In genomic region chr4:76657443-76657842, GRCh38 we compare ENCODE assay signal across 2 cellular contexts.
TF ChIP-seq lines count a peak whose summit lies in the region.

No MANE protein-coding gene starts in this region.

TF ChIP-seq in H1, 55 proteins besides CTCF, POLR2A, EP300 and RAD21:
- TF ChIP-seq E2F6 (IDR thresholded peaks at IDR 0.05) (no peak), FOSL1 (IDR thresholded peaks at IDR 0.05; ENCODE audit: insufficient read depth, low read depth, low read length) (no peak), JUND (IDR thresholded peaks at IDR 0.05; ENCODE audit: low read length) (no peak), POLR2AphosphoS5 (IDR thresholded peaks at IDR 0.05; ENCODE audit: low read depth, low read length) (no peak), TBP (IDR thresholded peaks at IDR 0.05; ENCODE audit: low read depth, low read length) (no peak), NRF1 (IDR thresholded peaks at IDR 0.05; ENCODE audit: low read depth, low read length) (no peak), TEAD4 (IDR thresholded peaks at IDR 0.05; ENCODE audit: low read depth, low read length) (no peak), TAF1 (IDR thresholded peaks at IDR 0.05; ENCODE audit: low read depth, low read length) (no peak), EZH2 (IDR thresholded peaks at IDR 0.05; ENCODE audit: low read depth, low read length, severe bottlenecking) (no peak), MAFK (IDR thresholded peaks at IDR 0.05; ENCODE audit: low read depth, low read length) (no peak), BCL11A (IDR thresholded peaks at IDR 0.05; ENCODE audit: low read depth in 2 of 2, low read length in 2 of 2) (no peak), KDM5A (IDR thresholded peaks at IDR 0.05; ENCODE audit: low read length) (no peak), EGR1 (IDR thresholded peaks at IDR 0.05; ENCODE audit: borderline replicate concordance, low read depth, low read length) (no peak), BACH1 (IDR thresholded peaks at IDR 0.05; ENCODE audit: low read length) (no peak), KDM4A (IDR thresholded peaks at IDR 0.05; ENCODE audit: low read depth, low read length, severe bottlenecking) (no peak), TAF7 (optimal IDR thresholded peaks at IDR 0.05; ENCODE audit: borderline replicate concordance, low read depth, low read length) (no peak)
TF ChIP-seq in H1: peak in this region for 0.

TF ChIP-seq in HEK293T, 16 proteins besides CTCF, POLR2A, EP300 and RAD21 (continued from another document):
- TF ChIP-seq LEF1 (IDR thresholded peaks at IDR 0.05; ENCODE audit: borderline replicate concordance) (no peak), PKNOX1 (IDR thresholded peaks at IDR 0.05) (no peak), NFRKB (IDR thresholded peaks at IDR 0.05) (no peak), HDGF (IDR thresholded peaks at IDR 0.05; ENCODE audit: borderline replicate concordance) (no peak)
